In genomic region chr1:147225193-147225730, GRCh38 we compare ENCODE assay signal across 2 cellular contexts.
TF ChIP-seq lines count a peak whose summit lies in the region.

A gene with protein sequence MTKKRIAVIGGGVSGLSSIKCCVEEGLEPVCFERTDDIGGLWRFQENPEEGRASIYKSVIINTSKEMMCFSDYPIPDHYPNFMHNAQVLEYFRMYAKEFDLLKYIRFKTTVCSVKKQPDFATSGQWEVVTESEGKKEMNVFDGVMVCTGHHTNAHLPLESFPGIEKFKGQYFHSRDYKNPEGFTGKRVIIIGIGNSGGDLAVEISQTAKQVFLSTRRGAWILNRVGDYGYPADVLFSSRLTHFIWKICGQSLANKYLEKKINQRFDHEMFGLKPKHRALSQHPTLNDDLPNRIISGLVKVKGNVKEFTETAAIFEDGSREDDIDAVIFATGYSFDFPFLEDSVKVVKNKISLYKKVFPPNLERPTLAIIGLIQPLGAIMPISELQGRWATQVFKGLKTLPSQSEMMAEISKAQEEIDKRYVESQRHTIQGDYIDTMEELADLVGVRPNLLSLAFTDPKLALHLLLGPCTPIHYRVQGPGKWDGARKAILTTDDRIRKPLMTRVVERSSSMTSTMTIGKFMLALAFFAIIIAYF (minus strand): TSS chr1:147225339. CDS start chr1:147225029, 310 bp downstream.

TF ChIP-seq in IMR-90, 13 proteins besides CTCF, POLR2A, EP300 and RAD21:
- TF ChIP-seq SMC3 (IDR thresholded peaks at IDR 0.05; ENCODE audit: low read depth, low read length) (no peak), MAFK (IDR thresholded peaks at IDR 0.05; ENCODE audit: low read depth, low read length) (no peak), NFE2L2 (IDR thresholded peaks at IDR 0.05; ENCODE audit: low read depth, low read length) (no peak), RCOR1 (IDR thresholded peaks at IDR 0.05; ENCODE audit: insufficient replicate concordance, low read length) (no peak), MAZ (IDR thresholded peaks at IDR 0.05; ENCODE audit: borderline replicate concordance, low read depth, low read length) (no peak), BHLHE40 (IDR thresholded peaks at IDR 0.05; ENCODE audit: low read depth, low read length) (no peak), CHD1 (IDR thresholded peaks at IDR 0.05; ENCODE audit: low read depth, low read length) (no peak), RFX5 (IDR thresholded peaks at IDR 0.05; ENCODE audit: low read depth, low read length) (no peak), MXI1 (IDR thresholded peaks at IDR 0.05; ENCODE audit: borderline replicate concordance, low read depth, low read length) (no peak), CEBPB (IDR thresholded peaks at IDR 0.05; ENCODE audit: low read depth, low read length) (no peak), FOS (IDR thresholded peaks at IDR 0.05; ENCODE audit: low read depth, low read length) (no peak)
- TF ChIP-seq, protein P1, sequence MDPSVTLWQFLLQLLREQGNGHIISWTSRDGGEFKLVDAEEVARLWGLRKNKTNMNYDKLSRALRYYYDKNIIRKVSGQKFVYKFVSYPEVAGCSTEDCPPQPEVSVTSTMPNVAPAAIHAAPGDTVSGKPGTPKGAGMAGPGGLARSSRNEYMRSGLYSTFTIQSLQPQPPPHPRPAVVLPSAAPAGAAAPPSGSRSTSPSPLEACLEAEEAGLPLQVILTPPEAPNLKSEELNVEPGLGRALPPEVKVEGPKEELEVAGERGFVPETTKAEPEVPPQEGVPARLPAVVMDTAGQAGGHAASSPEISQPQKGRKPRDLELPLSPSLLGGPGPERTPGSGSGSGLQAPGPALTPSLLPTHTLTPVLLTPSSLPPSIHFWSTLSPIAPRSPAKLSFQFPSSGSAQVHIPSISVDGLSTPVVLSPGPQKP (IDR thresholded peaks at IDR 0.05; ENCODE audit: borderline replicate concordance, low read depth, low read length) = no peak
- TF ChIP-seq, protein P2, sequence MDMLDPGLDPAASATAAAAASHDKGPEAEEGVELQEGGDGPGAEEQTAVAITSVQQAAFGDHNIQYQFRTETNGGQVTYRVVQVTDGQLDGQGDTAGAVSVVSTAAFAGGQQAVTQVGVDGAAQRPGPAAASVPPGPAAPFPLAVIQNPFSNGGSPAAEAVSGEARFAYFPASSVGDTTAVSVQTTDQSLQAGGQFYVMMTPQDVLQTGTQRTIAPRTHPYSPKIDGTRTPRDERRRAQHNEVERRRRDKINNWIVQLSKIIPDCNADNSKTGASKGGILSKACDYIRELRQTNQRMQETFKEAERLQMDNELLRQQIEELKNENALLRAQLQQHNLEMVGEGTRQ (IDR thresholded peaks at IDR 0.05; ENCODE audit: low read depth, low read length) = no peak
TF ChIP-seq in IMR-90: peak in this region for 0.

TF ChIP-seq in K562, 482 proteins besides CTCF, POLR2A, EP300 and RAD21 (continues in another document):
- 0 out of 2 replicates have a peak, but pooled peaks have one; percentile 17 for TF ChIP-seq MGA (IDR thresholded peaks at IDR 0.05)
- TF ChIP-seq, protein P3, sequence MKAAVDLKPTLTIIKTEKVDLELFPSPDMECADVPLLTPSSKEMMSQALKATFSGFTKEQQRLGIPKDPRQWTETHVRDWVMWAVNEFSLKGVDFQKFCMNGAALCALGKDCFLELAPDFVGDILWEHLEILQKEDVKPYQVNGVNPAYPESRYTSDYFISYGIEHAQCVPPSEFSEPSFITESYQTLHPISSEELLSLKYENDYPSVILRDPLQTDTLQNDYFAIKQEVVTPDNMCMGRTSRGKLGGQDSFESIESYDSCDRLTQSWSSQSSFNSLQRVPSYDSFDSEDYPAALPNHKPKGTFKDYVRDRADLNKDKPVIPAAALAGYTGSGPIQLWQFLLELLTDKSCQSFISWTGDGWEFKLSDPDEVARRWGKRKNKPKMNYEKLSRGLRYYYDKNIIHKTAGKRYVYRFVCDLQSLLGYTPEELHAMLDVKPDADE (conservative IDR thresholded peaks at IDR 0.05; ENCODE audit: control insufficient read depth, low read depth, low read length) = no peak
- peak in 1 of 2 experiments; percentile 55; a peak in 2 of 4 replicates for TF ChIP-seq MAZ (CRISPR knock-in tag; conservative IDR thresholded peaks at IDR 0.05 in 1 of 2, IDR thresholded peaks at IDR 0.05 in 1 of 2)
- TF ChIP-seq ZBTB12 (CRISPR knock-in tag; IDR thresholded peaks at IDR 0.05) = no peak
- peak; percentile 64 for TF ChIP-seq ELF1 (tag; IDR thresholded peaks at IDR 0.05)
- TF ChIP-seq ZBTB8A (IDR thresholded peaks at IDR 0.05; ENCODE audit: partially characterized antibody) = no peak
- TF ChIP-seq HNRNPUL1 (IDR thresholded peaks at IDR 0.05; ENCODE audit: low read length) = no peak
- TF ChIP-seq, protein P4, sequence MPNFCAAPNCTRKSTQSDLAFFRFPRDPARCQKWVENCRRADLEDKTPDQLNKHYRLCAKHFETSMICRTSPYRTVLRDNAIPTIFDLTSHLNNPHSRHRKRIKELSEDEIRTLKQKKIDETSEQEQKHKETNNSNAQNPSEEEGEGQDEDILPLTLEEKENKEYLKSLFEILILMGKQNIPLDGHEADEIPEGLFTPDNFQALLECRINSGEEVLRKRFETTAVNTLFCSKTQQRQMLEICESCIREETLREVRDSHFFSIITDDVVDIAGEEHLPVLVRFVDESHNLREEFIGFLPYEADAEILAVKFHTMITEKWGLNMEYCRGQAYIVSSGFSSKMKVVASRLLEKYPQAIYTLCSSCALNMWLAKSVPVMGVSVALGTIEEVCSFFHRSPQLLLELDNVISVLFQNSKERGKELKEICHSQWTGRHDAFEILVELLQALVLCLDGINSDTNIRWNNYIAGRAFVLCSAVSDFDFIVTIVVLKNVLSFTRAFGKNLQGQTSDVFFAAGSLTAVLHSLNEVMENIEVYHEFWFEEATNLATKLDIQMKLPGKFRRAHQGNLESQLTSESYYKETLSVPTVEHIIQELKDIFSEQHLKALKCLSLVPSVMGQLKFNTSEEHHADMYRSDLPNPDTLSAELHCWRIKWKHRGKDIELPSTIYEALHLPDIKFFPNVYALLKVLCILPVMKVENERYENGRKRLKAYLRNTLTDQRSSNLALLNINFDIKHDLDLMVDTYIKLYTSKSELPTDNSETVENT (CRISPR knock-in tag; IDR thresholded peaks at IDR 0.05) = no peak
- peak; percentile 70 to 75 for TF ChIP-seq FOXK2 (conservative IDR thresholded peaks at IDR 0.05 in 1 of 2, IDR thresholded peaks at IDR 0.05 in 1 of 2; ENCODE audit: low read depth in 2 of 2)
- TF ChIP-seq RCOR1 (IDR thresholded peaks at IDR 0.05; ENCODE audit: borderline replicate concordance in 1 of 2, low read depth in 2 of 2, low read length in 2 of 2) = no peak
- TF ChIP-seq SP1 (CRISPR knock-in tag; IDR thresholded peaks at IDR 0.05) = no peak
- no peak for TF ChIP-seq SMAD1 (IDR thresholded peaks at IDR 0.05; ENCODE audit: low read depth, low read length, partially characterized antibody)
- TF ChIP-seq, protein P5, sequence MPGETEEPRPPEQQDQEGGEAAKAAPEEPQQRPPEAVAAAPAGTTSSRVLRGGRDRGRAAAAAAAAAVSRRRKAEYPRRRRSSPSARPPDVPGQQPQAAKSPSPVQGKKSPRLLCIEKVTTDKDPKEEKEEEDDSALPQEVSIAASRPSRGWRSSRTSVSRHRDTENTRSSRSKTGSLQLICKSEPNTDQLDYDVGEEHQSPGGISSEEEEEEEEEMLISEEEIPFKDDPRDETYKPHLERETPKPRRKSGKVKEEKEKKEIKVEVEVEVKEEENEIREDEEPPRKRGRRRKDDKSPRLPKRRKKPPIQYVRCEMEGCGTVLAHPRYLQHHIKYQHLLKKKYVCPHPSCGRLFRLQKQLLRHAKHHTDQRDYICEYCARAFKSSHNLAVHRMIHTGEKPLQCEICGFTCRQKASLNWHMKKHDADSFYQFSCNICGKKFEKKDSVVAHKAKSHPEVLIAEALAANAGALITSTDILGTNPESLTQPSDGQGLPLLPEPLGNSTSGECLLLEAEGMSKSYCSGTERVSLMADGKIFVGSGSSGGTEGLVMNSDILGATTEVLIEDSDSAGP (CRISPR knock-in tag; IDR thresholded peaks at IDR 0.05) = peak; percentile 80
- TF ChIP-seq RBM39 (optimal IDR thresholded peaks at IDR 0.05; ENCODE audit: low read depth, low read length) = no peak
- no peak for TF ChIP-seq CBX1 (IDR thresholded peaks at IDR 0.05; ENCODE audit: low read depth)
- TF ChIP-seq, protein P6, sequence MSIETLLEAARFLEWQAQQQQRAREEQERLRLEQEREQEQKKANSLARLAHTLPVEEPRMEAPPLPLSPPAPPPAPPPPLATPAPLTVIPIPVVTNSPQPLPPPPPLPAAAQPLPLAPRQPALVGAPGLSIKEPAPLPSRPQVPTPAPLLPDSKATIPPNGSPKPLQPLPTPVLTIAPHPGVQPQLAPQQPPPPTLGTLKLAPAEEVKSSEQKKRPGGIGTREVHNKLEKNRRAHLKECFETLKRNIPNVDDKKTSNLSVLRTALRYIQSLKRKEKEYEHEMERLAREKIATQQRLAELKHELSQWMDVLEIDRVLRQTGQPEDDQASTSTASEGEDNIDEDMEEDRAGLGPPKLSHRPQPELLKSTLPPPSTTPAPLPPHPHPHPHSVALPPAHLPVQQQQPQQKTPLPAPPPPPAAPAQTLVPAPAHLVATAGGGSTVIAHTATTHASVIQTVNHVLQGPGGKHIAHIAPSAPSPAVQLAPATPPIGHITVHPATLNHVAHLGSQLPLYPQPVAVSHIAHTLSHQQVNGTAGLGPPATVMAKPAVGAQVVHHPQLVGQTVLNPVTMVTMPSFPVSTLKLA (conservative IDR thresholded peaks at IDR 0.05) = no peak; a peak in 1 of 4 replicates
- no peak for TF ChIP-seq ZNF239 (CRISPR knock-in tag; IDR thresholded peaks at IDR 0.05)
- TF ChIP-seq ZNF140 (CRISPR knock-in tag; IDR thresholded peaks at IDR 0.05) = no peak
- no peak for TF ChIP-seq PRMT5 (CRISPR knock-in tag; IDR thresholded peaks at IDR 0.05)
- no peak for TF ChIP-seq ZNF583 (CRISPR knock-in tag; IDR thresholded peaks at IDR 0.05)
- TF ChIP-seq RB1 (IDR thresholded peaks at IDR 0.05; ENCODE audit: low read depth) = 0 out of 2 replicates have a peak, but pooled peaks have one; percentile 6
- no peak for TF ChIP-seq ZNF778 (CRISPR knock-in tag; IDR thresholded peaks at IDR 0.05)
- TF ChIP-seq FOXA3 (CRISPR knock-in tag; conservative IDR thresholded peaks at IDR 0.05 in 1 of 2, IDR thresholded peaks at IDR 0.05 in 1 of 2) = no peak
